18 cellular contexts compared by ENCODE assay signal in genomic region chr17:31570231-31570630, GRCh38.
DNase-seq lines count a peak whose midpoint lies in the region; ATAC-seq and TF ChIP-seq lines count a peak whose summit lies in the region.
"Had no signal": no experiment of that assay in that cellular context is flagged by ENCODE, and none has a peak within 500 bp of the region (broad histone marks: within the 10 kb centered on the region; RNA-seq: fewer than 3 reads in every experiment).

No MANE protein-coding gene starts in this region.

- no peak overlapping the region for H3K27ac Mint-ChIP-seq in activated T-cell treated with anti-CD3 and anti-CD28 coated beads, Interleukin-2, amount 50 U/mL, for 24 hours
- H3K27ac Mint-ChIP-seq: activated naive CD8-positive, alpha-beta T cell treated with anti-CD3 and anti-CD28 coated beads, Interleukin-2, amount 10 ng/mL, durations not matched to agents 7 days and 5 days; CD4-positive, alpha-beta T cell; T-helper 2 cell treated with Interferon-gamma antibody and Interleukin-4, amounts not matched to agents 5 μg/mL and 100 μg/mL, for 36 hours had no signal

- no peaks in the 10 kb centered on the region for H3K36me3 ChIP-seq in ACC112 (ENCODE audit: insufficient read depth, low read length)
- H3K36me3 ChIP-seq in ascending aorta = no peaks in the 10 kb centered on the region
- peaks cover 45% of the 10 kb centered on the region for H3K36me3 ChIP-seq in mesodermal cell (ENCODE audit: control insufficient read depth, insufficient read depth, low read length)
- H3K36me3 ChIP-seq in smooth muscle cell (ENCODE audit: low read depth) = no peaks in the 10 kb centered on the region
- H3K36me3 ChIP-seq: neutrophil, SJSA1 had no signal

- no peaks in the 10 kb centered on the region for H3K27me3 Mint-ChIP-seq in activated T-cell treated with anti-CD3 and anti-CD28 coated beads, Interleukin-2, amount 50 U/mL, for 24 hours
- H3K27me3 Mint-ChIP-seq: CD4-positive, alpha-beta T cell had no signal

- peaks cover 89% of the 10 kb centered on the region for H3K79me2 ChIP-seq in ACC112 (ENCODE audit: control insufficient read depth, insufficient read depth, low read length, unreplicated experiment)
- peaks cover 99% of the 10 kb centered on the region for H3K79me2 ChIP-seq in smooth muscle cell (ENCODE audit: low read depth)

- H4K20me1 ChIP-seq in smooth muscle cell (ENCODE audit: low read depth) = peaks cover 100% of the 10 kb centered on the region

- H3K4me3 ChIP-seq in ACC112 (ENCODE audit: low read depth, low read length) (no peak overlapping the region; the same call in 1 of the 2 replicates), ascending aorta (no peak overlapping the region), mesodermal cell (ENCODE audit: extremely low read depth, insufficient read depth, low read length, poor library complexity, severe bottlenecking) (no peak overlapping the region), smooth muscle cell (no peak overlapping the region), lower leg skin (ENCODE audit: low read depth, poor library complexity, severe bottlenecking) (no peak overlapping the region)
- H3K4me3 ChIP-seq: SJSA1 had no signal

- H3K27ac ChIP-seq in ACC112 (ENCODE audit: low read depth, low read length) = peak overlapping the region; percentile 85
- peak overlapping the region; percentile 83 to 91 for H3K27ac ChIP-seq in ascending aorta
- H3K27ac ChIP-seq in mesodermal cell (ENCODE audit: low read depth, low read length, severe bottlenecking) = peak overlapping the region; percentile 23
- peak overlapping the region; percentile 85 for H3K27ac ChIP-seq in smooth muscle cell (ENCODE audit: low read depth)
- H3K27ac ChIP-seq: SJSA1 had no signal

- H2AFZ ChIP-seq in ACC112 (ENCODE audit: low read length, unreplicated experiment) (no peak overlapping the region), smooth muscle cell (ENCODE audit: low read depth) (no peak overlapping the region)

- no peak overlapping the region for H3K4me3 Mint-ChIP-seq in activated T-cell treated with anti-CD3 and anti-CD28 coated beads, Interleukin-2, amount 50 U/mL, for 24 hours
- H3K4me3 Mint-ChIP-seq: activated naive CD8-positive, alpha-beta T cell treated with anti-CD3 and anti-CD28 coated beads, Interleukin-2, amount 10 ng/mL, durations not matched to agents 7 days and 5 days; CD4-positive, alpha-beta T cell; T-helper 2 cell treated with Interferon-gamma antibody and Interleukin-4, amounts not matched to agents 5 μg/mL and 100 μg/mL, for 36 hours had no signal

- intact Hi-C loops in ascending aorta (cut with DNase I) = loop anchor here (5.0 kb wide), 1 partner anchor 217 kb away; no protein-coding TSS in a partner anchor
- intact Hi-C loops in lower leg skin (cut with DNase I; ENCODE audit: low total_unique reads) = no loop called here

- H3K9ac ChIP-seq in smooth muscle cell (ENCODE audit: low read depth) = no peak overlapping the region

- H3K9me3 ChIP-seq in ascending aorta (no peaks in the 10 kb centered on the region), mesodermal cell (ENCODE audit: control insufficient read depth, low read length) (no peaks in the 10 kb centered on the region), smooth muscle cell (replicated peaks; ENCODE audit: low read depth) (no peaks in the 10 kb centered on the region)
- H3K9me3 ChIP-seq: neutrophil, SJSA1 had no signal

- H3K4me1 Mint-ChIP-seq in activated T-cell treated with anti-CD3 and anti-CD28 coated beads, Interleukin-2, amount 50 U/mL, for 24 hours (ENCODE audit: low read depth) = no peaks in the 10 kb centered on the region
- H3K4me1 Mint-ChIP-seq: activated naive CD8-positive, alpha-beta T cell treated with anti-CD3 and anti-CD28 coated beads, Interleukin-2, amount 10 ng/mL, durations not matched to agents 7 days and 5 days had no signal

- peaks cover 75% of the 10 kb centered on the region for H3K4me1 ChIP-seq in ACC112 (ENCODE audit: control insufficient read depth, insufficient read depth, low read length, unreplicated experiment)
- H3K4me1 ChIP-seq in ascending aorta = peaks cover 16 to 73% of the 10 kb centered on the region in 2 donors
- H3K4me1 ChIP-seq in mesodermal cell (ENCODE audit: control insufficient read depth, insufficient read depth, low read length, poor library complexity, severe bottlenecking) = peaks cover 44% of the 10 kb centered on the region
- peaks cover 16% of the 10 kb centered on the region for H3K4me1 ChIP-seq in smooth muscle cell (ENCODE audit: low read depth)

- H3K27me3 ChIP-seq in ACC112 (ENCODE audit: insufficient read depth, low read length) (no peaks in the 10 kb centered on the region), ascending aorta (no peaks in the 10 kb centered on the region), smooth muscle cell (ENCODE audit: low read depth) (no peaks in the 10 kb centered on the region)
- H3K27me3 ChIP-seq: neutrophil, SJSA1 had no signal

- peaks cover 26% of the 10 kb centered on the region for H3F3A ChIP-seq in smooth muscle cell (ENCODE audit: low read depth)

- no peak for DNase-seq in ascending aorta (ENCODE audit: low spot score in 2 of 2)
- no peak for DNase-seq in smooth muscle cell (lab: John Stamatoyannopoulos, UW; ENCODE audit: unreplicated experiment)
- DNase-seq in lower leg skin (ENCODE audit: low spot score in 2 of 2) = no peak
- no peak for DNase-seq in middle frontal gyrus (ENCODE audit: extremely low spot score, low spot score)
- DNase-seq in activated T-cell treated with anti-CD3 and anti-CD28 coated beads, Interleukin-2, amount 50 U/mL, for 24 hours = no peak
- DNase-seq: activated naive CD8-positive, alpha-beta T cell treated with anti-CD3 and anti-CD28 coated beads, Interleukin-2, amount 10 ng/mL, durations not matched to agents 7 days and 5 days; CD4-positive, alpha-beta T cell; DMS53; NCI-H1105; NCI-H526 treated with DMSO at 0.1 percent for 48 hours; OCI-M1; stimulated activated CD4-positive, alpha-beta T cell treated with anti-CD3 and anti-CD28 coated beads, Interleukin-4, amount 100 ng/mL, for 1 hour had no signal

- 93 to 95% methylated on average over 3 to 4 of the region's 6 CpGs for WGBS in mesodermal cell (ENCODE audit: insufficient coverage in 2 of 2), 2 experiments
- 97% methylated on average over 6 of the region's 6 CpGs for WGBS in smooth muscle cell (ENCODE audit: low lambda C conversion rate)
- 98% methylated on average over 5 to 6 of the region's 6 CpGs for WGBS in lower leg skin, 2 donors

- no peak for ATAC-seq in HG02798 (IDR thresholded peaks at IDR 0.05; ENCODE audit: poor library complexity, unreplicated experiment)

- TF ChIP-seq POLR2A in lower leg skin (IDR thresholded peaks at IDR 0.05) = no peak

- H3K36me3 Mint-ChIP-seq in activated T-cell treated with anti-CD3 and anti-CD28 coated beads, Interleukin-2, amount 50 U/mL, for 24 hours (ENCODE audit: low read depth) = no peaks in the 10 kb centered on the region
- H3K36me3 Mint-ChIP-seq: activated naive CD8-positive, alpha-beta T cell treated with anti-CD3 and anti-CD28 coated beads, Interleukin-2, amount 10 ng/mL, durations not matched to agents 7 days and 5 days had no signal

- no peaks in the 10 kb centered on the region for H3K9me3 Mint-ChIP-seq in activated T-cell treated with anti-CD3 and anti-CD28 coated beads, Interleukin-2, amount 50 U/mL, for 24 hours
- H3K9me3 Mint-ChIP-seq: activated naive CD8-positive, alpha-beta T cell treated with anti-CD3 and anti-CD28 coated beads, Interleukin-2, amount 10 ng/mL, durations not matched to agents 7 days and 5 days; CD4-positive, alpha-beta T cell; T-helper 2 cell treated with Interferon-gamma antibody and Interleukin-4, amounts not matched to agents 5 μg/mL and 100 μg/mL, for 36 hours had no signal

- no peak overlapping the region for H3K4me2 ChIP-seq in smooth muscle cell

- no peak for TF ChIP-seq CTCF in ascending aorta (IDR thresholded peaks at IDR 0.05)
- TF ChIP-seq CTCF in smooth muscle cell (IDR thresholded peaks at IDR 0.05; ENCODE audit: borderline replicate concordance, insufficient read depth, poor library complexity, severe bottlenecking) = no peak
- no peak for TF ChIP-seq CTCF in lower leg skin (IDR thresholded peaks at IDR 0.05)

Comparison
In these comparisons a context has a peak if more than half of its experiments do, and no peak if none do; other contexts are left out.
1. H3K27ac ChIP-seq: peak in every context shown above with its lines; median percentile 87 in ascending aorta; 85 in ACC112; 85 in smooth muscle cell; 23 in mesodermal cell.